ENCODE assay signal across 38 cellular contexts in the genomic region with DNA sequence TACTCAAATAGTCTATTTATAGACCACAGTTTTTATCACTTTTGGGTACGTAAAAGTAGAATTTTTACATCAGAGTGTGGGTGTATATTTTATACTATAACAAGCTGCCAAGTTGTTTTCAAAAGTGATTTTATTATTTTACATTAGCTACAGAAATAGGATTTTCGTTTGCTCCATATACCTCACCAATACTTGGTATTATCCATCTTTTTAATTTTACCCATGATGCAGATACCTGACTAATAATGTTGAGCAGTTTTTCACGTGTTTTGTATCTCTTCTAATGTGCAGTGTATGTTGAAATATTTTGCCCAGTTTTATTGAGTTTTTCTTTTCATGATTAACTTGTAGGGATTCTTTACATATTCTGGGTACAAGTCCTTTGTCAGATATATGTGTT.
"Had no signal": no experiment of that assay in that cellular context is flagged by ENCODE, and none has a peak within 500 bp of the region (broad histone marks: within the 10 kb centered on the region; RNA-seq: fewer than 3 reads in every experiment).

No MANE protein-coding gene starts in this region.

- H3K4me3 ChIP-seq: adrenal gland, ascending aorta, body of pancreas, breast epithelium, cardiac muscle cell had no signal

- ATAC-seq: activated naive CD4-positive, alpha-beta T cell treated with anti-CD3 and anti-CD28 coated beads, Interleukin-2, amount 50 U/mL, for 72 hours; activated naive CD8-positive, alpha-beta T cell treated with anti-CD3 and anti-CD28 coated beads, Interleukin-2, amount 50 U/mL, for 24 hours; activated T-cell treated with anti-CD3 and anti-CD28 coated beads, Interleukin-2, amount 50 U/mL, for 4 hours; activated T-cell treated with anti-CD3 and anti-CD28 coated beads, Interleukin-2, amount 50 U/mL, for 72 hours; activated T-helper 17 cell treated with anti-CD3 and anti-CD28 coated beads, Interleukin-2, amount 50 U/mL, for 72 hours; body of pancreas had no signal

- FAIRE-seq: astrocyte, bronchial epithelial cell had no signal

- H3K27ac ChIP-seq: adrenal gland, ascending aorta, body of pancreas, brain microvascular endothelial cell, breast epithelium, cardiac muscle cell had no signal

- H3K27ac Mint-ChIP-seq: activated naive CD4-positive, alpha-beta T cell treated with anti-CD3 and anti-CD28 coated beads for 36 hours; activated naive CD4-positive, alpha-beta T cell treated with anti-CD3 and anti-CD28 coated beads, Interleukin-2, amount 10 ng/mL, durations not matched to agents 7 days and 5 days; activated naive CD4-positive, alpha-beta T cell treated with anti-CD3 and anti-CD28 coated beads, Interleukin-2, amount 50 U/mL, for 24 hours; activated naive CD4-positive, alpha-beta T cell treated with anti-CD3 and anti-CD28 coated beads, Interleukin-2, amount 50 U/mL, for 72 hours; activated naive CD8-positive, alpha-beta T cell; activated naive CD8-positive, alpha-beta T cell treated with anti-CD3 and anti-CD28 coated beads for 36 hours; activated naive CD8-positive, alpha-beta T cell treated with anti-CD3 and anti-CD28 coated beads, Interleukin-2, amount 10 ng/mL, durations not matched to agents 7 days and 5 days; activated naive CD8-positive, alpha-beta T cell treated with anti-CD3 and anti-CD28 coated beads, Interleukin-2, amount 50 U/mL, for 24 hours; activated T-cell treated with anti-CD3 and anti-CD28 coated beads, Interleukin-2, amount 50 U/mL, for 24 hours; activated T-cell treated with anti-CD3 and anti-CD28 coated beads, Interleukin-2, amount 50 U/mL, for 72 hours; activated T-helper 1 cell treated with anti-CD3 and anti-CD28 coated beads, Interleukin-12 subunit alpha, Interleukin-12 subunit beta, Interleukin-2, Interleukin-4 antibody, amounts not matched to agents 30 ng/mL and 10 ng/mL and 1 ng/mL, durations not matched to agents 14 hours and 24 hours and 36 hours; activated T-helper 17 cell treated with anti-CD3 and anti-CD28 coated beads, Interleukin-2, amount 50 U/mL, for 72 hours; activated T-helper 2 cell treated with anti-CD3 and anti-CD28 coated beads, Interferon-gamma antibody, Interleukin-2, Interleukin-4, amounts not matched to agents 10 μg/mL and 5 μg/mL and 100 μg/mL, durations not matched to agents 14 hours and 24 hours and 36 hours; brain had no signal

- H3K4me1 ChIP-seq: adrenal gland, ascending aorta, body of pancreas, breast epithelium had no signal

- H3K36me3 ChIP-seq: adrenal gland, ascending aorta, brain microvascular endothelial cell, breast epithelium, cardiac muscle cell had no signal

- H3K4me3 Mint-ChIP-seq: activated naive CD4-positive, alpha-beta T cell treated with anti-CD3 and anti-CD28 coated beads for 36 hours; activated naive CD4-positive, alpha-beta T cell treated with anti-CD3 and anti-CD28 coated beads, Interleukin-2, amount 10 ng/mL, durations not matched to agents 7 days and 5 days; activated naive CD4-positive, alpha-beta T cell treated with anti-CD3 and anti-CD28 coated beads, Interleukin-2, amount 50 U/mL, for 24 hours; activated naive CD8-positive, alpha-beta T cell; activated naive CD8-positive, alpha-beta T cell treated with anti-CD3 and anti-CD28 coated beads for 36 hours; activated naive CD8-positive, alpha-beta T cell treated with anti-CD3 and anti-CD28 coated beads, Interleukin-2, amount 10 ng/mL, durations not matched to agents 7 days and 5 days; activated naive CD8-positive, alpha-beta T cell treated with anti-CD3 and anti-CD28 coated beads, Interleukin-2, amount 50 U/mL, for 24 hours; activated T-cell treated with anti-CD3 and anti-CD28 coated beads, Interleukin-2, amount 50 U/mL, for 24 hours; activated T-cell treated with anti-CD3 and anti-CD28 coated beads, Interleukin-2, amount 50 U/mL, for 4 hours; activated T-cell treated with anti-CD3 and anti-CD28 coated beads, Interleukin-2, amount 50 U/mL, for 72 hours; activated T-helper 1 cell treated with anti-CD3 and anti-CD28 coated beads, Interleukin-12 subunit alpha, Interleukin-12 subunit beta, Interleukin-2, Interleukin-4 antibody, amounts not matched to agents 30 ng/mL and 10 ng/mL and 1 ng/mL, durations not matched to agents 14 hours and 24 hours and 36 hours; activated T-helper 17 cell treated with anti-CD3 and anti-CD28 coated beads, Interleukin-2, amount 50 U/mL, for 72 hours; brain; central memory CD8-positive, alpha-beta T cell had no signal

- H3K4me1 Mint-ChIP-seq: activated naive CD4-positive, alpha-beta T cell treated with anti-CD3 and anti-CD28 coated beads, Interleukin-2, amount 10 ng/mL, durations not matched to agents 7 days and 5 days; activated naive CD4-positive, alpha-beta T cell treated with anti-CD3 and anti-CD28 coated beads, Interleukin-2, amount 50 U/mL, for 24 hours; activated naive CD8-positive, alpha-beta T cell treated with anti-CD3 and anti-CD28 coated beads for 36 hours; activated naive CD8-positive, alpha-beta T cell treated with anti-CD3 and anti-CD28 coated beads, Interleukin-2, amount 10 ng/mL, durations not matched to agents 7 days and 5 days; activated naive CD8-positive, alpha-beta T cell treated with anti-CD3 and anti-CD28 coated beads, Interleukin-2, amount 50 U/mL, for 24 hours; activated T-helper 17 cell treated with anti-CD3 and anti-CD28 coated beads, Interleukin-2, amount 50 U/mL, for 72 hours; brain; central memory CD8-positive, alpha-beta T cell had no signal

- H3K9me3 Mint-ChIP-seq: activated naive CD4-positive, alpha-beta T cell treated with anti-CD3 and anti-CD28 coated beads, Interleukin-2, amount 10 ng/mL, durations not matched to agents 7 days and 5 days; activated naive CD4-positive, alpha-beta T cell treated with anti-CD3 and anti-CD28 coated beads, Interleukin-2, amount 50 U/mL, for 72 hours; activated T-helper 1 cell treated with anti-CD3 and anti-CD28 coated beads, Interleukin-12 subunit alpha, Interleukin-12 subunit beta, Interleukin-2, Interleukin-4 antibody, amounts not matched to agents 30 ng/mL and 10 ng/mL and 1 ng/mL, durations not matched to agents 14 hours and 24 hours and 36 hours; activated T-helper 17 cell treated with anti-CD3 and anti-CD28 coated beads, Interleukin-2, amount 50 U/mL, for 72 hours; activated T-helper 2 cell treated with anti-CD3 and anti-CD28 coated beads, Interferon-gamma antibody, Interleukin-2, Interleukin-4, amounts not matched to agents 10 μg/mL and 5 μg/mL and 100 μg/mL, durations not matched to agents 14 hours and 24 hours and 36 hours; central memory CD8-positive, alpha-beta T cell had no signal

- DNase-seq: activated effector memory CD4-positive, alpha-beta T cell treated with anti-CD3 and anti-CD28 coated beads, Interleukin-2, amount 50 U/mL, for 16 hours; activated effector memory CD4-positive, alpha-beta T cell treated with Interleukin-2 at 50 U/mL for 16 hours; activated gamma-delta T cell; activated gamma-delta T cell treated with Interleukin-2 at 50 U/mL for 16 hours; activated naive CD4-positive, alpha-beta T cell; activated naive CD4-positive, alpha-beta T cell treated with anti-CD3 and anti-CD28 coated beads for 36 hours; activated naive CD4-positive, alpha-beta T cell treated with anti-CD3 and anti-CD28 coated beads, Interleukin-2, amount 10 ng/mL, durations not matched to agents 7 days and 5 days; activated naive CD4-positive, alpha-beta T cell treated with anti-CD3 and anti-CD28 coated beads, Interleukin-2, amount 50 U/mL, for 16 hours; activated naive CD4-positive, alpha-beta T cell treated with Interleukin-2 at 50 U/mL for 16 hours; activated naive CD8-positive, alpha-beta T cell treated with anti-CD3 and anti-CD28 coated beads for 36 hours; activated naive CD8-positive, alpha-beta T cell treated with anti-CD3 and anti-CD28 coated beads, Interleukin-2, amount 10 ng/mL, durations not matched to agents 7 days and 5 days; activated naive CD8-positive, alpha-beta T cell treated with anti-CD3 and anti-CD28 coated beads, Interleukin-2, amount 50 U/mL, for 24 hours; activated T-cell treated with anti-CD3 and anti-CD28 coated beads, Interleukin-2, amount 50 U/mL, for 24 hours; activated T-cell treated with anti-CD3 and anti-CD28 coated beads, Interleukin-2, amount 50 U/mL, for 4 hours; activated T-cell treated with anti-CD3 and anti-CD28 coated beads, Interleukin-2, amount 50 U/mL, for 48 hours; activated T-cell treated with anti-CD3 and anti-CD28 coated beads, Interleukin-2, amount 50 U/mL, for 72 hours; adrenal gland; amniotic stem cell; amygdala; anterior cingulate cortex; body of pancreas; brain microvascular endothelial cell; caudate nucleus; central memory CD4-positive, alpha-beta T cell; cerebellar nuclear complex had no signal

- H3K9me3 ChIP-seq: adrenal gland, body of pancreas had no signal

- H3K36me3 Mint-ChIP-seq: activated naive CD4-positive, alpha-beta T cell treated with anti-CD3 and anti-CD28 coated beads, Interleukin-2, amount 10 ng/mL, durations not matched to agents 7 days and 5 days; activated naive CD4-positive, alpha-beta T cell treated with anti-CD3 and anti-CD28 coated beads, Interleukin-2, amount 50 U/mL, for 24 hours; activated naive CD4-positive, alpha-beta T cell treated with anti-CD3 and anti-CD28 coated beads, Interleukin-2, amount 50 U/mL, for 72 hours; activated naive CD8-positive, alpha-beta T cell; activated naive CD8-positive, alpha-beta T cell treated with anti-CD3 and anti-CD28 coated beads for 36 hours; activated naive CD8-positive, alpha-beta T cell treated with anti-CD3 and anti-CD28 coated beads, Interleukin-2, amount 10 ng/mL, durations not matched to agents 7 days and 5 days; brain had no signal
